Comparison of ENCODE assay signal across 17 cellular contexts in genomic region chr2:67581751-67582150, GRCh38.
DNase-seq lines count a peak whose midpoint lies in the region; ATAC-seq, FAIRE-seq and TF ChIP-seq lines count a peak whose summit lies in the region.
"Had no signal": no experiment of that assay in that cellular context is flagged by ENCODE, and none has a peak within 500 bp of the region (broad histone marks: within the 10 kb centered on the region; RNA-seq: fewer than 3 reads in every experiment).

No MANE protein-coding gene starts in this region.

- no peak overlapping the region for H3K23ac ChIP-seq in mesenchymal stem cell (ENCODE audit: low read length in 2 of 2)

- DNase-seq in DMS53 (lab: John Stamatoyannopoulos, UW) = peak; percentile 54
- DNase-seq in DMS53 treated with DMSO at 0.1 percent for 48 hours (lab: John Stamatoyannopoulos, UW; ENCODE audit: unreplicated experiment) = no peak
- no peak for DNase-seq in GM12878 (ENCODE audit: low read depth, low spot score)
- DNase-seq in mesenchymal stem cell = no peak
- DNase-seq in SKM-1 treated with dmso at 0.1 percent for 144 hours (lab: John Stamatoyannopoulos, UW; ENCODE audit: unreplicated experiment) = no peak
- DNase-seq in frontal cortex (ENCODE audit: low spot score in 2 of 2) = no peak
- DNase-seq: 8988T; activated CD8-positive, alpha-beta T cell treated with anti-CD3 and anti-CD28 coated beads, Interleukin-2, amount 10 ng/mL, durations not matched to agents 7 days and 5 days; activated naive CD4-positive, alpha-beta T cell treated with anti-CD3 and anti-CD28 coated beads for 36 hours; caudate nucleus; NCI-H1048; NCI-H774; small intestine; T-helper 1 cell; transverse colon had no signal

- H3K4me3 ChIP-seq in Loucy (ENCODE audit: low read length, poor library complexity, severe bottlenecking) (no peak overlapping the region), GM12878 (no peak overlapping the region), mesenchymal stem cell (ENCODE audit: insufficient read depth in 1 of 2, low read depth in 1 of 2, low read length in 2 of 2) (peak overlapping the region in 1 of 2 experiments; percentile 9), gastroesophageal sphincter (no peak overlapping the region)
- H3K4me3 ChIP-seq: transverse colon had no signal

- H4K20me1 ChIP-seq in Loucy (ENCODE audit: insufficient read depth, low read length, poor library complexity, severe bottlenecking) (no peaks in the 10 kb centered on the region), GM12878 (ENCODE audit: control insufficient read depth, insufficient read depth) (no peaks in the 10 kb centered on the region)

- no peaks in the 10 kb centered on the region for H3K79me1 ChIP-seq in mesenchymal stem cell (replicated peaks; ENCODE audit: low read length, poor library complexity, severe bottlenecking)

- peak overlapping the region; percentile 16 for H4K91ac ChIP-seq in mesenchymal stem cell (ENCODE audit: low read length)

- H3K27me3 ChIP-seq in Loucy (ENCODE audit: insufficient read depth, low read length, poor library complexity, severe bottlenecking) = no peaks in the 10 kb centered on the region
- H3K27me3 ChIP-seq in GM12878 (replicated peaks in 1 of 2; ENCODE audit: control insufficient read depth in 2 of 2, insufficient read depth in 2 of 2, low read length in 1 of 2) = no peaks in the 10 kb centered on the region
- no peaks in the 10 kb centered on the region for H3K27me3 ChIP-seq in mesenchymal stem cell (ENCODE audit: control insufficient read depth in 1 of 2, insufficient read depth in 1 of 2, low read length in 2 of 2)
- H3K27me3 ChIP-seq in gastroesophageal sphincter = no peaks in the 10 kb centered on the region
- H3K27me3 ChIP-seq: transverse colon had no signal

- H3K27ac ChIP-seq in GM12878 (ENCODE audit: control insufficient read depth, insufficient read depth) = no peak overlapping the region
- H3K27ac ChIP-seq in mesenchymal stem cell (ENCODE audit: low read length, poor library complexity, severe bottlenecking) = no peak overlapping the region
- no peak overlapping the region for H3K27ac ChIP-seq in gastroesophageal sphincter
- H3K27ac ChIP-seq: transverse colon had no signal

- in situ Hi-C loops in GM12878 (cut with MboI) = no loop called here

- H3K4me1 ChIP-seq in Loucy (ENCODE audit: insufficient read depth, low read length, poor library complexity, severe bottlenecking) = no peaks in the 10 kb centered on the region
- H3K4me1 ChIP-seq in GM12878 (ENCODE audit: control insufficient read depth, insufficient read depth, low read length) = no peaks in the 10 kb centered on the region
- H3K4me1 ChIP-seq in mesenchymal stem cell (ENCODE audit: control insufficient read depth, insufficient read depth, low read depth, low read length) = no peaks in the 10 kb centered on the region
- no peaks in the 10 kb centered on the region for H3K4me1 ChIP-seq in gastroesophageal sphincter
- H3K4me1 ChIP-seq: transverse colon had no signal

- 39% methylated on average over 7 of the region's 7 CpGs for WGBS in GM12878 (ENCODE audit: insufficient coverage, insufficient replicate concordance, low lambda C conversion rate, missing lambda C conversion rate)
- WGBS in mesenchymal stem cell = 28% methylated on average over 4 of the region's 7 CpGs
- 75% methylated on average over 5 of the region's 7 CpGs; no CpG with 5 or more reads in 1 of the 2 donors for WGBS in gastroesophageal sphincter (ENCODE audit: low coverage in 1 of 2), 2 donors

- peak; percentile 61 for ATAC-seq in GM12878
- no peak for ATAC-seq in gastroesophageal sphincter
- ATAC-seq: activated CD8-positive, alpha-beta T cell treated with anti-CD3 and anti-CD28 coated beads, Interleukin-2, amount 10 ng/mL, durations not matched to agents 7 days and 5 days had no signal

- H2BK12ac ChIP-seq in mesenchymal stem cell (ENCODE audit: low read length in 2 of 2) = peak overlapping the region in 1 of 2 experiments; percentile 65

- intact Hi-C loops in GM12878 (cut with micrococcal nuclease; ENCODE audit: unreplicated experiment) = no loop called here

- H3K18ac ChIP-seq in mesenchymal stem cell (ENCODE audit: low read depth in 1 of 2, low read length in 2 of 2) = peak overlapping the region in 1 of 2 experiments; percentile 11

- H3K4me2 ChIP-seq in Loucy (ENCODE audit: low read depth, low read length, poor library complexity, severe bottlenecking) = no peak overlapping the region
- H3K4me2 ChIP-seq in GM12878 (ENCODE audit: control insufficient read depth, insufficient read depth) = no peak overlapping the region
- no peak overlapping the region for H3K4me2 ChIP-seq in mesenchymal stem cell (ENCODE audit: low read length, poor library complexity, severe bottlenecking)

- POLR2A ChIA-PET in GM12878 (lab: Charles Lee) = no interaction called here

- no peak overlapping the region for H2AK5ac ChIP-seq in mesenchymal stem cell (ENCODE audit: low read length, severe bottlenecking)

- RAD21 ChIA-PET in GM12878 (lab: Charles Lee; ENCODE audit: unreplicated experiment) = no interaction called here

- H3K4ac ChIP-seq in mesenchymal stem cell (ENCODE audit: low read depth in 1 of 2, low read length in 2 of 2) = no peak overlapping the region

- no peaks in the 10 kb centered on the region for H3K79me2 ChIP-seq in Loucy (ENCODE audit: insufficient read depth, low read length)
- H3K79me2 ChIP-seq in GM12878 (ENCODE audit: control insufficient read depth, insufficient read depth, low read length) = no peaks in the 10 kb centered on the region

- no peaks in the 10 kb centered on the region for H3F3A ChIP-seq in Loucy (ENCODE audit: low read depth)

- H3K9me3 ChIP-seq in Loucy (ENCODE audit: insufficient read depth, low read depth, low read length) (no peaks in the 10 kb centered on the region), GM12878 (replicated peaks; ENCODE audit: control insufficient read depth, insufficient read depth, low read length) (no peaks in the 10 kb centered on the region; the same call in 1 of the 3 replicates), mesenchymal stem cell (ENCODE audit: control insufficient read depth, low read length) (peaks cover 53% of the 10 kb centered on the region), gastroesophageal sphincter (peaks cover 0 to 54% (median 0%) of the 10 kb centered on the region in 3 donors)

- CTCF ChIA-PET in GM12878 (lab: Yijun Ruan, JAX) = interaction anchor here (0.7 kb wide), 1 partner anchor 310 kb away, joined by 3 read pairs; no protein-coding TSS in a partner anchor

- peak; percentile 27; the same call in 1 of the 2 replicates for TF ChIP-seq RAD21 in GM12878 (IDR thresholded peaks at IDR 0.05; ENCODE audit: insufficient read depth, low read depth, low read length)

- no peak overlapping the region for H2BK5ac ChIP-seq in mesenchymal stem cell (ENCODE audit: low read depth, low read length, poor library complexity, severe bottlenecking)

- FAIRE-seq in GM12878 (lab: Jason Lieb, UNC) = no peak
- no peak for FAIRE-seq in frontal cortex (lab: Jason Lieb, UNC)
- FAIRE-seq: small intestine had no signal

- no peak overlapping the region for H2BK120ac ChIP-seq in mesenchymal stem cell (ENCODE audit: low read depth, low read length)

- SMC1A ChIA-PET in GM12878 (lab: Charles Lee; ENCODE audit: uncharacterized antibody, unreplicated experiment) = no interaction called here

- H3K9ac ChIP-seq in Loucy (ENCODE audit: low read depth, low read length, poor library complexity, severe bottlenecking) (no peak overlapping the region), GM12878 (ENCODE audit: control insufficient read depth, insufficient read depth, low read length) (no peak overlapping the region), mesenchymal stem cell (ENCODE audit: low read length) (no peak overlapping the region)

- H2AFZ ChIP-seq in Loucy (ENCODE audit: low read length) = no peak overlapping the region
- H2AFZ ChIP-seq in GM12878 (ENCODE audit: control insufficient read depth, low read depth, low read length) = no peak overlapping the region
- H2AFZ ChIP-seq in mesenchymal stem cell (ENCODE audit: low read depth, low read length) = no peak overlapping the region

- H4K8ac ChIP-seq in mesenchymal stem cell (ENCODE audit: low read length) = no peak overlapping the region

- TF ChIP-seq EP300 in GM12878 (IDR thresholded peaks at IDR 0.05; ENCODE audit: borderline replicate concordance in 1 of 2, control insufficient read depth in 1 of 2, low read depth in 2 of 2, low read length in 2 of 2) = no peak
- TF ChIP-seq EP300 in gastroesophageal sphincter (IDR thresholded peaks at IDR 0.05) = no peak

- TF ChIP-seq CTCF in Loucy (conservative IDR thresholded peaks at IDR 0.05; ENCODE audit: low read length) = peak; percentile 59
- peak in 2 of 3 experiments; percentile 28; a peak in 4 of 6 replicates for TF ChIP-seq CTCF in GM12878 (IDR thresholded peaks at IDR 0.05 in 2 of 3, conservative IDR thresholded peaks at IDR 0.05 in 1 of 3; ENCODE audit: control insufficient read depth in 2 of 3, extremely low read depth in 1 of 3, insufficient read depth in 1 of 3, low read depth in 3 of 3, low read length in 3 of 3)
- TF ChIP-seq CTCF in gastroesophageal sphincter (IDR thresholded peaks at IDR 0.05) = no peak

- TF ChIP-seq POLR2A in GM12878 (IDR thresholded peaks at IDR 0.05; ENCODE audit: low read depth, low read length) = no peak
- no peak for TF ChIP-seq POLR2A in gastroesophageal sphincter (IDR thresholded peaks at IDR 0.05)

- H2BK15ac ChIP-seq in mesenchymal stem cell (ENCODE audit: low read depth, poor library complexity, severe bottlenecking) = no peak overlapping the region

- H3K36me3 ChIP-seq in Loucy (ENCODE audit: insufficient read depth, low read length) (no peaks in the 10 kb centered on the region), GM12878 (ENCODE audit: control insufficient read depth in 2 of 2, insufficient read depth in 2 of 2, low read length in 1 of 2) (no peaks in the 10 kb centered on the region), mesenchymal stem cell (ENCODE audit: control insufficient read depth in 1 of 2, insufficient read depth in 2 of 2, low read depth in 1 of 2, low read length in 2 of 2) (no peaks in the 10 kb centered on the region), gastroesophageal sphincter (no peaks in the 10 kb centered on the region)
- H3K36me3 ChIP-seq: transverse colon had no signal

- H3K9me2 ChIP-seq in Loucy (replicated peaks; ENCODE audit: low read depth, low read length) = no peaks in the 10 kb centered on the region

- no peak overlapping the region for H3K14ac ChIP-seq in mesenchymal stem cell (ENCODE audit: low read length in 2 of 2)

- BruUV-seq in GM12878 (replicated peaks; lab: Mats Ljungman, UMichigan) = no TSS peak

TF ChIP-seq in GM12878, 131 proteins besides CTCF, POLR2A, EP300 and RAD21:
- TF ChIP-seq FOXK2 (IDR thresholded peaks at IDR 0.05) = no peak
- TF ChIP-seq ZNF622 (IDR thresholded peaks at IDR 0.05) = no peak
- no peak for TF ChIP-seq IKZF2 (IDR thresholded peaks at IDR 0.05)
- no peak for TF ChIP-seq SMAD1 (IDR thresholded peaks at IDR 0.05; ENCODE audit: low read depth, partially characterized antibody)
- TF ChIP-seq IRF4 (IDR thresholded peaks at IDR 0.05; ENCODE audit: low read depth, low read length) = no peak
- TF ChIP-seq CBFB (IDR thresholded peaks at IDR 0.05; ENCODE audit: low read depth) = no peak

Comparison
In these comparisons a context has a peak if more than half of its experiments do, and no peak if none do; other contexts are left out.
1. CTCF ChIP-seq: peak in Loucy (single experiment) and GM12878 (2 of 3); none in gastroesophageal sphincter (0 of 4).